33 cellular contexts compared by ENCODE assay signal in the genomic region with DNA sequence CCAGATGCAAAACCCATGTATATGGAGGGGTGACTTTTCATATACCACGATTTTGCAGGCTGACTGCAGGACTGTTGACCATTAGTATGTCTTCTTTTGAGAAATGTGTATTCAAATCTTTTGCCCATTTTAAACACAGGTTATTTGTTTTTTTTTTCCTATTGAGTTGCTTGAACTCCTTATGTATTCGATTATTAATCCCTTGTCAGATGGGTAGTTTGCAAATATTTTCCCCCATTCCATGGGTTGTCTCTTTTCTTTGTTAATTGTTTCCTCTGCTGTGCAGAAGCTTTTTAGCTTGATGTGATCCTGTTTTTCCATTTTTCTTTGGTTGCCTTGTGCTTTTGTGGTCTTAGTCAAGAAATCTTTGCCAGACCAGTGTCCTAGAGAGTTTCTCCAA. TPM values are rescaled to one million over a fixed set of nuclear protein-coding genes. Genes with fewer than 3 reads are reported as not detected.
"Had no signal": no experiment of that assay in that cellular context is flagged by ENCODE, and none has a peak within 500 bp of the region (broad histone marks: within the 10 kb centered on the region; RNA-seq: fewer than 3 reads in every experiment).

No MANE protein-coding gene starts in this region.

- H3K36me3 ChIP-seq: stomach, suprapubic skin, thoracic aorta, thyroid gland, tibial artery, tibial nerve, transverse colon, upper lobe of left lung, upper lobe of right lung, uterus, vagina had no signal

- H3K27ac ChIP-seq: stomach, suprapubic skin, testis, thoracic aorta, thyroid gland, tibial artery, tibial nerve, transverse colon, upper lobe of left lung, upper lobe of right lung, uterus, vagina had no signal

- FAIRE-seq: urothelium cell line had no signal

- H3K4me3 Mint-ChIP-seq: stimulated activated effector memory CD8-positive, alpha-beta T cell treated with anti-CD3 and anti-CD28 coated beads, Interleukin-12 subunit alpha, Interleukin-12 subunit beta, amount 100 ng/mL, for 72 hours; stimulated activated memory B cell treated with anti-CD40 and anti-IgM and Interleukin-4, amounts not matched to agents 10 μg/mL and 1 μg/mL and 100 μg/mL, for 72 hours; stimulated activated naive B cell treated with anti-CD40 and anti-IgM and Interleukin-4, amounts not matched to agents 10 μg/mL and 1 μg/mL and 100 μg/mL, for 72 hours; stimulated activated naive CD8-positive, alpha-beta T cell treated with anti-CD3 and anti-CD28 coated beads, Interleukin-15, amount 100 ng/mL, for 72 hours; stimulated activated naive CD8-positive, alpha-beta T cell treated with anti-CD3 and anti-CD28 coated beads, Interleukin-15, Interleukin-2, amounts not matched to agents 100 ng/mL and 50 ng/mL, for 24 hours; type B pancreatic cell had no signal

- H3K4me1 ChIP-seq: stomach, suprapubic skin, thyroid gland, tibial artery, tibial nerve, upper lobe of right lung, uterus, vagina had no signal

- H3K4me3 ChIP-seq: stomach, suprapubic skin, testis, thoracic aorta, thyroid gland, tibial artery, tibial nerve, transverse colon, upper lobe of left lung, upper lobe of right lung, uterus, vagina had no signal

- H3K27ac Mint-ChIP-seq: stimulated activated effector memory CD8-positive, alpha-beta T cell treated with anti-CD3 and anti-CD28 coated beads, Interleukin-12 subunit alpha, Interleukin-12 subunit beta, amount 100 ng/mL, for 72 hours; stimulated activated memory B cell treated with anti-CD40 and anti-IgM and Interleukin-4, amounts not matched to agents 10 μg/mL and 1 μg/mL and 100 μg/mL, for 72 hours; stimulated activated naive B cell treated with anti-CD40 and anti-IgM and Interleukin-4, amounts not matched to agents 10 μg/mL and 1 μg/mL and 100 μg/mL, for 72 hours; stimulated activated naive CD8-positive, alpha-beta T cell treated with anti-CD3 and anti-CD28 coated beads, Interleukin-15, amount 100 ng/mL, for 72 hours; stimulated activated naive CD8-positive, alpha-beta T cell treated with anti-CD3 and anti-CD28 coated beads, Interleukin-15, Interleukin-2, amounts not matched to agents 100 ng/mL and 50 ng/mL, for 24 hours; type B pancreatic cell had no signal

- DNase-seq: stimulated activated CD4-positive, alpha-beta T cell treated with anti-CD3 and anti-CD28 coated beads, Interleukin-2, amount 100 ng/mL, for 48 hours; stimulated activated CD4-positive, alpha-beta T cell treated with anti-CD3 and anti-CD28 coated beads, Interleukin-4, amount 100 ng/mL, for 1 hour; stimulated activated CD4-positive, alpha-beta T cell treated with anti-CD3 and anti-CD28 coated beads, Interleukin-4, amount 100 ng/mL, for 24 hours; stimulated activated CD4-positive, alpha-beta T cell treated with anti-CD3 and anti-CD28 coated beads, Interleukin-4, amount 100 ng/mL, for 4 hours; stimulated activated CD8-positive, alpha-beta memory T cell treated with anti-CD3 and anti-CD28 coated beads, Interleukin-4, amount 100 ng/mL, for 48 hours; stimulated activated naive B cell treated with anti-CD40 and anti-IgM and Interleukin-4, amounts not matched to agents 10 μg/mL and 1 μg/mL and 100 μg/mL, for 72 hours; stimulated activated naive CD4-positive, alpha-beta T cell; stimulated activated naive CD4-positive, alpha-beta T cell treated with Interleukin-2 at 50 U/mL for 16 hours; stimulated activated naive CD8-positive, alpha-beta T cell treated with anti-CD3 and anti-CD28 coated beads, Interleukin-15, amount 100 ng/mL, for 72 hours; stimulated activated naive CD8-positive, alpha-beta T cell treated with anti-CD3 and anti-CD28 coated beads, Interleukin-15, Interleukin-2, amounts not matched to agents 100 U/mL and 50 U/mL, for 24 hours; stomach; substantia nigra; testis; thyroid gland; tibial artery; transverse colon; trophoblast cell; upper lobe of left lung; upper lobe of right lung; uterus had no signal

- H3K4me1 Mint-ChIP-seq: stimulated activated effector memory CD8-positive, alpha-beta T cell treated with anti-CD3 and anti-CD28 coated beads, Interleukin-12 subunit alpha, Interleukin-12 subunit beta, amount 100 ng/mL, for 72 hours; stimulated activated memory B cell treated with anti-CD40 and anti-IgM and Interleukin-4, amounts not matched to agents 10 μg/mL and 1 μg/mL and 100 μg/mL, for 72 hours; stimulated activated naive B cell treated with anti-CD40 and anti-IgM and Interleukin-4, amounts not matched to agents 10 μg/mL and 1 μg/mL and 100 μg/mL, for 72 hours; stimulated activated naive CD8-positive, alpha-beta T cell treated with anti-CD3 and anti-CD28 coated beads, Interleukin-15, amount 100 ng/mL, for 72 hours had no signal

- H3K9me3 Mint-ChIP-seq: stimulated activated effector memory CD8-positive, alpha-beta T cell treated with anti-CD3 and anti-CD28 coated beads, Interleukin-12 subunit alpha, Interleukin-12 subunit beta, amount 100 ng/mL, for 72 hours; stimulated activated memory B cell treated with anti-CD40 and anti-IgM and Interleukin-4, amounts not matched to agents 10 μg/mL and 1 μg/mL and 100 μg/mL, for 72 hours; stimulated activated naive CD8-positive, alpha-beta T cell treated with anti-CD3 and anti-CD28 coated beads, Interleukin-15, amount 100 ng/mL, for 72 hours; stimulated activated naive CD8-positive, alpha-beta T cell treated with anti-CD3 and anti-CD28 coated beads, Interleukin-15, Interleukin-2, amounts not matched to agents 100 ng/mL and 50 ng/mL, for 24 hours; type B pancreatic cell had no signal

- H3K9me3 ChIP-seq: suprapubic skin, testis, thyroid gland, transverse colon, upper lobe of left lung, upper lobe of right lung, uterus, vagina had no signal

- ATAC-seq: stimulated activated effector memory CD8-positive, alpha-beta T cell treated with anti-CD3 and anti-CD28 coated beads, Interleukin-12 subunit alpha, Interleukin-12 subunit beta, amount 100 ng/mL, for 72 hours; stimulated activated memory B cell treated with anti-CD40 and anti-IgM and Interleukin-4, amounts not matched to agents 10 μg/mL and 1 μg/mL and 100 μg/mL, for 72 hours; stimulated activated naive B cell treated with anti-CD40 and anti-IgM and Interleukin-4, amounts not matched to agents 10 μg/mL and 1 μg/mL and 100 μg/mL, for 72 hours; stimulated activated naive CD8-positive, alpha-beta T cell treated with anti-CD3 and anti-CD28 coated beads, Interleukin-15, amount 100 ng/mL, for 72 hours; stimulated activated naive CD8-positive, alpha-beta T cell treated with anti-CD3 and anti-CD28 coated beads, Interleukin-15, Interleukin-2, amounts not matched to agents 100 U/mL and 50 U/mL, for 24 hours; upper lobe of right lung had no signal

- H3K27me3 ChIP-seq: testis, thyroid gland, tibial nerve, transverse colon, upper lobe of left lung, upper lobe of right lung, uterus, vagina had no signal

- H3K36me3 Mint-ChIP-seq: stimulated activated effector memory CD8-positive, alpha-beta T cell treated with anti-CD3 and anti-CD28 coated beads, Interleukin-12 subunit alpha, Interleukin-12 subunit beta, amount 100 ng/mL, for 72 hours; stimulated activated memory B cell treated with anti-CD40 and anti-IgM and Interleukin-4, amounts not matched to agents 10 μg/mL and 1 μg/mL and 100 μg/mL, for 72 hours; type B pancreatic cell had no signal

RNA-seq across cellular contexts. Expression of a gene that starts 24.6 kb away (rescaled TPM):
- total RNA-seq: stomach, subcutaneous adipose tissue, suprapubic skin, thyroid gland, tibial nerve, transverse colon, ureter had no signal

RNA-seq across cellular contexts. Expression of a gene that starts 47.4 kb away (rescaled TPM):
- total RNA-seq: stomach, subcutaneous adipose tissue, suprapubic skin, temporal lobe, thoracic aorta, thyroid gland, tibial nerve, transverse colon, upper lobe of left lung, upper lobe of right lung, ureter, urinary bladder, uterus, vagina had no signal
- polyA plus RNA-seq: stomach, urinary bladder had no signal
